In the genomic region with DNA sequence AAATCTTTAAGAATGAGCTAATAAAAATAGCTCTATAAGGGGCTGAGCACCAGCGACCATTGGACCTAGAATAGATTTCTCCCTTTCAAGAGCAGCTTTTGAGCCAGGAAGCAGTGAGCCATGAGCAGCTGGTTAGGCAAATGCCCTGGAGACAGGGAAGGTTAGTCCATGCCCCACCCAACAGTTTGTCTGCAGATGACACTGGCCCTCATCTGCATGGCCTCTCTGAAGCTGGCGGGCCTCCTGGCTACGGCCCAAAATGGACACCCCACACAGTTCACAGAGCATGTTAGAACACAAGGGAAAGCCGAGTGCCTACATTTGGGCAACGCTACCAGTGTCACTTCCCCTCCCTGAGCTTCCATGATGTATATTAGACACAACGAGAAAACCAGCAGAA, we compare ENCODE assay signal across 27 cellular contexts.
"Had no signal": no experiment of that assay in that cellular context is flagged by ENCODE, and none has a peak within 500 bp of the region (broad histone marks: within the 10 kb centered on the region; RNA-seq: fewer than 3 reads in every experiment).

No MANE protein-coding gene starts in this region.

- H3K4me1 ChIP-seq: colonic mucosa, esophagus squamous epithelium, gastroesophageal sphincter had no signal

- H3K27me3 Mint-ChIP-seq: activated CD4-positive, alpha-beta T cell treated with anti-CD3 and anti-CD28 coated beads, Interleukin-2, amount 10 ng/mL, durations not matched to agents 7 days and 5 days; activated CD8-positive, alpha-beta memory T cell treated with anti-CD3 and anti-CD28 coated beads, Interleukin-2, amount 10 ng/mL, durations not matched to agents 7 days and 5 days; activated CD8-positive, alpha-beta T cell treated with anti-CD3 and anti-CD28 coated beads for 36 hours; activated naive CD8-positive, alpha-beta T cell treated with anti-CD3 and anti-CD28 coated beads for 36 hours; effector memory CD8-positive, alpha-beta T cell; progenitor cell of endocrine pancreas; T-cell had no signal

- DNase-seq: activated CD4-positive, alpha-beta T cell treated with anti-CD3 and anti-CD28 coated beads, Interleukin-2, amount 10 ng/mL, durations not matched to agents 7 days and 5 days; activated CD4-positive, CD25-positive, alpha-beta regulatory T cell treated with anti-CD3 and anti-CD28 coated beads, Interleukin-2, amount 50 U/mL, for 72 hours; activated CD8-positive, alpha-beta memory T cell treated with anti-CD3 and anti-CD28 coated beads, Interleukin-2, amount 10 ng/mL, durations not matched to agents 7 days and 5 days; activated CD8-positive, alpha-beta T cell treated with anti-CD3 and anti-CD28 coated beads for 36 hours; activated naive CD4-positive, alpha-beta T cell; activated naive CD8-positive, alpha-beta T cell treated with anti-CD3 and anti-CD28 coated beads for 36 hours; activated T-cell treated with anti-CD3 and anti-CD28 coated beads for 4 hours; colonic mucosa; effector memory CD8-positive, alpha-beta T cell; esophagus squamous epithelium; left colon; mesenchymal stem cell; mucosa of descending colon; retina; stimulated activated CD4-positive, alpha-beta T cell treated with anti-CD3 and anti-CD28 coated beads, Interleukin-4, amount 100 ng/mL, for 4 hours; stimulated activated naive CD8-positive, alpha-beta T cell treated with anti-CD3 and anti-CD28 coated beads, Interleukin-15, Interleukin-2, amounts not matched to agents 100 U/mL and 50 U/mL, for 24 hours; WERI-Rb-1 had no signal

- H3K27ac ChIP-seq: colonic mucosa, dorsolateral prefrontal cortex, esophagus squamous epithelium, gastroesophageal sphincter, tibial nerve, WERI-Rb-1 had no signal

- FAIRE-seq: astrocyte, islet of Langerhans, TTC549, urothelium cell line had no signal

- H3K27ac Mint-ChIP-seq: activated CD4-positive, alpha-beta T cell treated with anti-CD3 and anti-CD28 coated beads, Interleukin-2, amount 10 ng/mL, durations not matched to agents 7 days and 5 days; activated CD8-positive, alpha-beta memory T cell treated with anti-CD3 and anti-CD28 coated beads, Interleukin-2, amount 10 ng/mL, durations not matched to agents 7 days and 5 days; activated CD8-positive, alpha-beta T cell treated with anti-CD3 and anti-CD28 coated beads for 36 hours; activated naive CD8-positive, alpha-beta T cell treated with anti-CD3 and anti-CD28 coated beads for 36 hours; T-helper 2 cell treated with Interferon-gamma antibody and Interleukin-4, amounts not matched to agents 5 μg/mL and 100 μg/mL, for 36 hours had no signal

- H3K4me3 ChIP-seq: colonic mucosa, dorsolateral prefrontal cortex, esophagus squamous epithelium, gastroesophageal sphincter, mucosa of descending colon, tibial nerve had no signal

- H3K36me3 Mint-ChIP-seq: activated CD8-positive, alpha-beta memory T cell treated with anti-CD3 and anti-CD28 coated beads, Interleukin-2, amount 10 ng/mL, durations not matched to agents 7 days and 5 days; activated naive CD8-positive, alpha-beta T cell treated with anti-CD3 and anti-CD28 coated beads for 36 hours had no signal

- H3K27me3 ChIP-seq: colonic mucosa, dorsolateral prefrontal cortex, esophagus squamous epithelium, gastroesophageal sphincter, tibial nerve had no signal

- H3K9me3 Mint-ChIP-seq: activated CD4-positive, alpha-beta T cell treated with anti-CD3 and anti-CD28 coated beads, Interleukin-2, amount 10 ng/mL, durations not matched to agents 7 days and 5 days; activated CD8-positive, alpha-beta T cell treated with anti-CD3 and anti-CD28 coated beads for 36 hours; activated naive CD8-positive, alpha-beta T cell treated with anti-CD3 and anti-CD28 coated beads for 36 hours; effector memory CD8-positive, alpha-beta T cell; T-cell; T-helper 2 cell treated with Interferon-gamma antibody and Interleukin-4, amounts not matched to agents 5 μg/mL and 100 μg/mL, for 36 hours had no signal

- ATAC-seq: activated CD8-positive, alpha-beta memory T cell treated with anti-CD3 and anti-CD28 coated beads, Interleukin-2, amount 10 ng/mL, durations not matched to agents 7 days and 5 days; activated CD8-positive, alpha-beta T cell treated with anti-CD3 and anti-CD28 coated beads for 36 hours; effector memory CD8-positive, alpha-beta T cell; gastroesophageal sphincter; left colon; mucosa of descending colon; stimulated activated naive CD8-positive, alpha-beta T cell treated with anti-CD3 and anti-CD28 coated beads, Interleukin-15, Interleukin-2, amounts not matched to agents 100 U/mL and 50 U/mL, for 24 hours; T-cell had no signal

- H3K4me1 Mint-ChIP-seq: activated CD4-positive, alpha-beta T cell treated with anti-CD3 and anti-CD28 coated beads, Interleukin-2, amount 10 ng/mL, durations not matched to agents 7 days and 5 days; activated naive CD8-positive, alpha-beta T cell treated with anti-CD3 and anti-CD28 coated beads for 36 hours had no signal

- H3K9me3 ChIP-seq: colonic mucosa, esophagus squamous epithelium, gastroesophageal sphincter, mucosa of descending colon, tibial nerve had no signal

- H3K36me3 ChIP-seq: colonic mucosa had no signal

- H3K4me3 Mint-ChIP-seq: activated CD4-positive, alpha-beta T cell treated with anti-CD3 and anti-CD28 coated beads, Interleukin-2, amount 10 ng/mL, durations not matched to agents 7 days and 5 days; activated CD8-positive, alpha-beta memory T cell treated with anti-CD3 and anti-CD28 coated beads, Interleukin-2, amount 10 ng/mL, durations not matched to agents 7 days and 5 days; activated CD8-positive, alpha-beta T cell treated with anti-CD3 and anti-CD28 coated beads for 36 hours; activated naive CD8-positive, alpha-beta T cell treated with anti-CD3 and anti-CD28 coated beads for 36 hours; effector memory CD8-positive, alpha-beta T cell; T-cell; T-helper 2 cell treated with Interferon-gamma antibody and Interleukin-4, amounts not matched to agents 5 μg/mL and 100 μg/mL, for 36 hours had no signal
